8 cellular contexts compared by ENCODE assay signal in genomic region chr3:18424862-18425640, GRCh38. TPM values are rescaled to one million over a fixed set of nuclear protein-coding genes. Genes with fewer than 3 reads are reported as not detected.
A peak's percentile ranks its signal among the peaks of the same experiment; 100 is the strongest.
DNase-seq lines count a peak whose midpoint lies in the region; ATAC-seq and TF ChIP-seq lines count a peak whose summit lies in the region.

SATB1 (minus strand) TSS chr3:18425339; CDS start chr3:18420967, 4,372 bp downstream.

- peak within 1 kb of the TSS; percentile 94 to 99 for H3K27ac Mint-ChIP-seq in stimulated activated naive CD8-positive, alpha-beta T cell treated with anti-CD3 and anti-CD28 coated beads, Interleukin-15, amount 100 ng/mL, for 72 hours

- no peaks in the 10 kb centered on the region for H3K9me3 Mint-ChIP-seq in stimulated activated naive CD8-positive, alpha-beta T cell treated with anti-CD3 and anti-CD28 coated beads, Interleukin-15, amount 100 ng/mL, for 72 hours

- no peaks in the 10 kb centered on the region for H3K36me3 ChIP-seq in mucosa of descending colon (ENCODE audit: low read depth)

- peak within 1 kb of the TSS; percentile 96 to 98 for H3K4me3 Mint-ChIP-seq in stimulated activated naive CD8-positive, alpha-beta T cell treated with anti-CD3 and anti-CD28 coated beads, Interleukin-15, amount 100 ng/mL, for 72 hours

- peaks cover 10% of the 10 kb centered on the region for H3K4me1 ChIP-seq in mucosa of descending colon (ENCODE audit: low read depth)

- H3K9me3 ChIP-seq in mucosa of descending colon, result no peaks in the 10 kb centered on the region

- H3K4me1 Mint-ChIP-seq in stimulated activated naive CD8-positive, alpha-beta T cell treated with anti-CD3 and anti-CD28 coated beads, Interleukin-15, amount 100 ng/mL, for 72 hours, result peaks cover 62% of the 10 kb centered on the region

- H3K4me3 ChIP-seq in mucosa of descending colon, result peak within 1 kb of the TSS; percentile 73

- H3K27me3 Mint-ChIP-seq in stimulated activated naive CD8-positive, alpha-beta T cell treated with anti-CD3 and anti-CD28 coated beads, Interleukin-15, amount 100 ng/mL, for 72 hours, result no peaks in the 10 kb centered on the region

- peak; percentile 42 for ATAC-seq in HG03103 (IDR thresholded peaks at IDR 0.05; ENCODE audit: low read depth, unreplicated experiment)
- ATAC-seq in mucosa of descending colon, result peak; percentile 83
- peak; percentile 58 for ATAC-seq in stimulated activated naive CD8-positive, alpha-beta T cell treated with anti-CD3 and anti-CD28 coated beads, Interleukin-15, amount 100 ng/mL, for 72 hours

- DNase-seq in NCI-H345 (lab: John Stamatoyannopoulos, UW) (peak; percentile 71), NCI-H345 treated with DMSO at 0.1 percent for 48 hours (lab: John Stamatoyannopoulos, UW; ENCODE audit: unreplicated experiment) (no peak), NOMO-1 treated with dmso at 0.1 percent for 144 hours (lab: John Stamatoyannopoulos, UW; ENCODE audit: unreplicated experiment) (peak; percentile 63), activated T-cell treated with anti-CD3 and anti-CD28 coated beads for 4 hours (peak; percentile 55), erythroblast (lab: John Stamatoyannopoulos, UW) (peak; percentile 69 to 74), mucosa of descending colon (peak; percentile 86 to 91 (median 88))
- peak; percentile 64 to 73 for DNase-seq in stimulated activated naive CD8-positive, alpha-beta T cell treated with anti-CD3 and anti-CD28 coated beads, Interleukin-15, amount 100 ng/mL, for 72 hours

- intact Hi-C loops in mucosa of descending colon (cut with DNase I, micrococcal nuclease), result no loop called here

- TF ChIP-seq CTCF in mucosa of descending colon (IDR thresholded peaks at IDR 0.05), result no peak

- TF ChIP-seq POLR2A in erythroblast (IDR thresholded peaks at IDR 0.05; ENCODE audit: low read length), result peak; percentile 41

RNA-seq across cellular contexts. Expression of gene SATB1, which starts in this region (rescaled TPM):
- total RNA-seq in mucosa of descending colon, result 10 to 100 TPM; 31.2 to 87.9 (median 49.7) TPM
